8 cellular contexts compared by ENCODE assay signal in genomic region chr12:7129647-7130536, GRCh38. TPM values are rescaled to one million over a fixed set of nuclear protein-coding genes. Genes with fewer than 3 reads are reported as not detected.
DNase-seq lines count a peak whose midpoint lies in the region; ATAC-seq, FAIRE-seq and TF ChIP-seq lines count a peak whose summit lies in the region.

Gene CLSTN3, plus strand, starts transcription at chr12:7130371. Its CDS starts 278 bp downstream, at chr12:7130649.

- H3K9me2 ChIP-seq in SU-DHL-6 (replicated peaks; ENCODE audit: insufficient read depth, low read length), result no peaks in the 10 kb centered on the region

- H3K4me2 ChIP-seq in SU-DHL-6 (ENCODE audit: low read depth, low read length, poor library complexity, severe bottlenecking), result peak within 1 kb of the TSS; percentile 79
- peak within 1 kb of the TSS; percentile 87 for H3K4me2 ChIP-seq in osteoblast (ENCODE audit: insufficient read depth, low read length)

- H4K20me1 ChIP-seq in SU-DHL-6 (ENCODE audit: low read depth, low read length) (no peaks in the 10 kb centered on the region), osteoblast (ENCODE audit: insufficient read depth, low read length) (no peaks in the 10 kb centered on the region)

- H3K36me3 ChIP-seq in MG63 (no peaks in the 10 kb centered on the region), SU-DHL-6 (ENCODE audit: low read length) (no peaks in the 10 kb centered on the region), osteoblast (ENCODE audit: insufficient read depth, low read length) (peaks cover 6% of the 10 kb centered on the region)

- H3K36me3 Mint-ChIP-seq in activated naive CD8-positive, alpha-beta T cell, result no peaks in the 10 kb centered on the region

- FAIRE-seq in D721Med (lab: Jason Lieb, UNC), result no peak

- H2AFZ ChIP-seq in SU-DHL-6 (ENCODE audit: low read depth, low read length, severe bottlenecking) (peak within 1 kb of the TSS; percentile 92), osteoblast (ENCODE audit: low read length) (peak within 1 kb of the TSS; percentile 80)

- H3K27ac ChIP-seq in SU-DHL-6 (ENCODE audit: low read depth, low read length), result no peak within 1 kb of the TSS
- H3K27ac ChIP-seq in osteoblast (ENCODE audit: low read depth, low read length), result no peak within 1 kb of the TSS
- H3K27ac ChIP-seq in temporal lobe (ENCODE audit: low read depth, low read length), result peak within 1 kb of the TSS; percentile 66

- H3K4me3 Mint-ChIP-seq in activated naive CD8-positive, alpha-beta T cell, result peak within 1 kb of the TSS; percentile 94

- peaks cover 17% of the 10 kb centered on the region for H3K4me1 ChIP-seq in osteoblast (ENCODE audit: insufficient read depth, low read length)

- peaks cover 30% of the 10 kb centered on the region for H3K4me1 Mint-ChIP-seq in activated naive CD8-positive, alpha-beta T cell (ENCODE audit: low read depth)

- DNase-seq in D721Med (ENCODE audit: insufficient read length, low spot score), result peak; percentile 100
- DNase-seq in MG63, result peak; percentile 28
- DNase-seq in glomerular visceral epithelial cell (ENCODE audit: extremely low spot score), result peak; percentile 80
- DNase-seq in osteoblast (ENCODE audit: insufficient read length, low spot score, missing footprints), result peak; percentile 100

- no peaks in the 10 kb centered on the region for H3F3A ChIP-seq in SU-DHL-6 (ENCODE audit: insufficient read depth)

- H3K79me2 ChIP-seq in SU-DHL-6 (ENCODE audit: insufficient read depth, low read length) (no peaks in the 10 kb centered on the region), osteoblast (ENCODE audit: insufficient read depth, low read length) (no peaks in the 10 kb centered on the region)

- H3K9me3 Mint-ChIP-seq in activated naive CD8-positive, alpha-beta T cell (ENCODE audit: low read depth), result no peaks in the 10 kb centered on the region

- peak; percentile 63 for ATAC-seq in GM21717 (IDR thresholded peaks at IDR 0.05; ENCODE audit: unreplicated experiment)

- H3K27me3 ChIP-seq in MG63 (peaks cover 15% of the 10 kb centered on the region), SU-DHL-6 (ENCODE audit: low read length) (no peaks in the 10 kb centered on the region), osteoblast (ENCODE audit: insufficient read depth, low read length) (peaks cover 8% of the 10 kb centered on the region)

- no peaks in the 10 kb centered on the region for H3K9me3 ChIP-seq in MG63
- H3K9me3 ChIP-seq in SU-DHL-6 (ENCODE audit: insufficient read depth, low read length), result no peaks in the 10 kb centered on the region
- H3K9me3 ChIP-seq in osteoblast (ENCODE audit: low read depth, low read length), result no peaks in the 10 kb centered on the region

- H3K9ac ChIP-seq in SU-DHL-6 (ENCODE audit: low read length), result peak within 1 kb of the TSS; percentile 61

- H3K27me3 Mint-ChIP-seq in activated naive CD8-positive, alpha-beta T cell, result no peaks in the 10 kb centered on the region

- H3K4me3 ChIP-seq in MG63 (peak within 1 kb of the TSS; percentile 24), SU-DHL-6 (ENCODE audit: insufficient read depth, low read length, poor library complexity, severe bottlenecking) (peak within 1 kb of the TSS; percentile 61), osteoblast (ENCODE audit: insufficient read depth, low read length) (peak within 1 kb of the TSS; percentile 77)

- H3K27ac Mint-ChIP-seq in activated naive CD8-positive, alpha-beta T cell, result peak within 1 kb of the TSS; percentile 46

- TF ChIP-seq CTCF in D721Med (IDR thresholded peaks at IDR 0.05; ENCODE audit: insufficient read depth, missing control alignments) (no peak), SU-DHL-6 (IDR thresholded peaks at IDR 0.05; ENCODE audit: insufficient read depth, low read length, poor library complexity, severe bottlenecking) (no peak), osteoblast (IDR thresholded peaks at IDR 0.05; ENCODE audit: extremely low read depth, low read depth, low read length) (no peak)

RNA-seq across cellular contexts. Expression of gene CLSTN3, which starts in this region (rescaled TPM):
- not detected in 2 replicates for total RNA-seq in MG63 (2014; rRNA removed; shearing (Covaris generic); ENCODE audit: low replicate concordance)
- total RNA-seq in osteoblast, result 6.2 and 7.6 TPM in 2 replicates
- total RNA-seq in temporal lobe, result 72.3 TPM

Comparison
In these comparisons a context has a peak if more than half of its experiments do, and no peak if none do; other contexts are left out.
1. Peak in DNase-seq and H3K4me3 ChIP-seq in MG63; RNA of the gene not detected or under 1 TPM.
2. DNase-seq: peak in every context shown above with its lines; median percentile 100 in D721Med; 100 in osteoblast; 80 in glomerular visceral epithelial cell; 28 in MG63.
3. H3K4me3 ChIP-seq: peak in every context shown above with its lines; median percentile 77 in osteoblast; 61 in SU-DHL-6; 24 in MG63.